Comparison of ENCODE assay signal across 19 cellular contexts in the genomic region with DNA sequence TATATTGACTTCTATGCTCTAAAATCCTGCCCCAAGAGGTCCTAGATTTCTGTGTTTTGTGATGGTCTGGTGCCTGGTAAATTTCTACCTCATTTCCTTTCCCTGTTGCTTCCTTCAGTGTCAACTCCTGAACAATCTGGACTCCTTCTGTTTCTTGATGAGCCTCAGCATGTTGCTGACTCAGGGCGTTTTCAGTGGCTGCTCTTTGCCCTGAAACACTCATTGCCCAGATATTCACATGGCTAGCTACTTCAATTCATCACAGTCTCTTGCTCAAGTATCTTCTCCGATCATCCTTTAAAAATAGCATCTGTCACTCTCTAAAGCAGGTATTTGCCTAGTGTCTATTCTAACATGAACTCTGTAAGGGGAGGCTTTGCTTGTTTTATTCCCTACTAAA.
DNase-seq lines count a peak whose midpoint lies in the region; ATAC-seq, FAIRE-seq and TF ChIP-seq lines count a peak whose summit lies in the region.
"Had no signal": no experiment of that assay in that cellular context is flagged by ENCODE, and none has a peak within 500 bp of the region (broad histone marks: within the 10 kb centered on the region; RNA-seq: fewer than 3 reads in every experiment).

No MANE protein-coding gene starts in this region.

- CTCF ChIA-PET in HepG2 (lab: Yijun Ruan, JAX; ENCODE audit: low intra/inter-chr PET ratio, low total read pairs): no interaction called here
- CTCF ChIA-PET in K562 (lab: Yijun Ruan, JAX; ENCODE audit: low intra/inter-chr PET ratio): no interaction called here
- CTCF ChIA-PET in GM10248 (lab: Yijun Ruan, JAX): interaction anchor here (1.1 to 1.7 kb wide), 2 partner anchors 9 to 11 kb away, joined by 5 read pairs; no protein-coding TSS in a partner anchor

- in situ Hi-C loops in HepG2 (cut with HindIII; ENCODE audit: extremely low pct_ligation_motif_present, low pct_unique_long_range_greater_than_20kb): no loop called here
- in situ Hi-C loops in K562 (cut with MboI): no loop called here

- H3K4me1 ChIP-seq in HepG2 (ENCODE audit: insufficient read depth, low read length) (no peaks in the 10 kb centered on the region), right lobe of liver (no peaks in the 10 kb centered on the region), K562 (replicated peaks in 1 of 2; ENCODE audit: control insufficient read depth in 2 of 2, insufficient read depth in 2 of 2, low read length in 2 of 2) (no peaks in the 10 kb centered on the region)

- no peaks in the 10 kb centered on the region for H3K9me1 ChIP-seq in K562 (ENCODE audit: control insufficient read depth, insufficient read depth, low read length)

- no peaks in the 10 kb centered on the region for H4K20me1 ChIP-seq in HepG2 (ENCODE audit: insufficient read depth, low read length)
- H4K20me1 ChIP-seq in K562 (replicated peaks; ENCODE audit: control insufficient read depth, insufficient read depth, low read length): no peaks in the 10 kb centered on the region

- ATAC-seq in HepG2: no peak
- ATAC-seq in right lobe of liver: no peak
- ATAC-seq in K562: no peak
- ATAC-seq in HG03196 (IDR thresholded peaks at IDR 0.05; ENCODE audit: unreplicated experiment): no peak
- no peak for ATAC-seq in GM21381 (IDR thresholded peaks at IDR 0.05; ENCODE audit: unreplicated experiment)
- ATAC-seq: T-cell had no signal

- H2AFZ ChIP-seq in HepG2 (ENCODE audit: low read length): no peak overlapping the region
- H2AFZ ChIP-seq in K562 (ENCODE audit: low read depth, low read length): no peak overlapping the region
- H2AFZ ChIP-seq: PC-9 had no signal

- TF ChIP-seq RAD21 in HepG2 (CRISPR knock-in tag; IDR thresholded peaks at IDR 0.05) (no peak), K562 (CRISPR knock-in tag; conservative IDR thresholded peaks at IDR 0.05 in 1 of 2, IDR thresholded peaks at IDR 0.05 in 1 of 2) (no peak)

- intact Hi-C loops in HepG2 (cut with micrococcal nuclease; ENCODE audit: unreplicated experiment) (no loop called here), right lobe of liver (cut with DNase I) (no loop called here), K562 (cut with micrococcal nuclease) (no loop called here)

- FAIRE-seq in HepG2 (lab: Jason Lieb, UNC) (no peak), K562 (lab: Jason Lieb, UNC) (no peak)

- no peak overlapping the region for H3K4me3 ChIP-seq in HepG2 (replicated peaks in 1 of 3; ENCODE audit: insufficient read depth in 1 of 3, low read depth in 2 of 3, low read length in 3 of 3)
- H3K4me3 ChIP-seq in right lobe of liver: no peak overlapping the region
- no peak overlapping the region for H3K4me3 ChIP-seq in K562
- H3K4me3 ChIP-seq: PC-9 had no signal

- no peak overlapping the region for H3K4me2 ChIP-seq in HepG2 (ENCODE audit: low read depth, low read length)
- no peak overlapping the region for H3K4me2 ChIP-seq in K562 (ENCODE audit: insufficient read depth, low read length)
- H3K4me2 ChIP-seq: PC-9 had no signal

- DNase-seq in HepG2 (ENCODE audit: low spot score) (no peak), right lobe of liver (no peak), K562 (ENCODE audit: extremely low read depth in 1 of 4, low spot score in 3 of 4) (no peak), kidney tubule cell (ENCODE audit: low spot score) (peak; percentile 12), HK-2 (ENCODE audit: unreplicated experiment) (no peak), GM10248 (ENCODE audit: extremely low spot score) (no peak)
- DNase-seq: 8988T; Calu3; NCI-H1092; NCI-H146; NCI-H1930; NCI-H2107; NCI-H774; NK-92 treated with Interleukin-12 subunit alpha and Interleukin-12 subunit beta, amount 100 ng/mL, for 24 hours; PC-9; SHP77; T-cell had no signal

- WGBS in HepG2 (ENCODE audit: low lambda C conversion rate): 0% methylated on average over 2 of the region's 2 CpGs
- WGBS in right lobe of liver (ENCODE audit: insufficient coverage, low coverage, low lambda C conversion rate, missing lambda C conversion rate): 36% methylated on average over 2 of the region's 2 CpGs
- 0% methylated on average over 2 of the region's 2 CpGs for WGBS in K562 (ENCODE audit: insufficient coverage, low coverage, missing lambda C conversion rate)

- TF ChIP-seq POLR2A in HepG2 (IDR thresholded peaks at IDR 0.05; ENCODE audit: insufficient read depth in 1 of 2, low read depth in 2 of 2, low read length in 2 of 2): no peak
- TF ChIP-seq POLR2A in right lobe of liver (IDR thresholded peaks at IDR 0.05): no peak
- no peak for TF ChIP-seq POLR2A in K562 (conservative IDR thresholded peaks at IDR 0.05)

- H3K27ac ChIP-seq in HepG2 (ENCODE audit: extremely low read length, insufficient read depth, low read length) (no peak overlapping the region), right lobe of liver (no peak overlapping the region), K562 (ENCODE audit: extremely low read depth, low read depth, low read length) (no peak overlapping the region)
- H3K27ac ChIP-seq: PC-9 had no signal

- H3K36me3 ChIP-seq in HepG2 (replicated peaks in 1 of 2; ENCODE audit: control insufficient read depth in 1 of 2, insufficient read depth in 2 of 2, low read length in 2 of 2) (no peaks in the 10 kb centered on the region), right lobe of liver (no peaks in the 10 kb centered on the region), K562 (ENCODE audit: control insufficient read depth, insufficient read depth, low read length) (no peaks in the 10 kb centered on the region)

- H3K9me3 ChIP-seq in HepG2 (ENCODE audit: low read length) (peaks cover 24% of the 10 kb centered on the region), right lobe of liver (no peaks in the 10 kb centered on the region), K562 (replicated peaks; ENCODE audit: control insufficient read depth, insufficient read depth, low read depth, low read length) (no peaks in the 10 kb centered on the region)

- H3K79me2 ChIP-seq in HepG2 (ENCODE audit: insufficient read depth, low read length): no peaks in the 10 kb centered on the region
- no peaks in the 10 kb centered on the region for H3K79me2 ChIP-seq in K562 (ENCODE audit: control insufficient read depth, insufficient read depth, low read length)

- TF ChIP-seq CTCF in HepG2 (CRISPR knock-in tag; IDR thresholded peaks at IDR 0.05) (no peak), right lobe of liver (IDR thresholded peaks at IDR 0.05) (no peak), K562 (IDR thresholded peaks at IDR 0.05 in 2 of 3, conservative IDR thresholded peaks at IDR 0.05 in 1 of 3; ENCODE audit: insufficient read depth in 2 of 3, low read depth in 1 of 3, low read length in 3 of 3) (no peak), GM10248 (IDR thresholded peaks at IDR 0.05; ENCODE audit: control extremely low read depth, extremely low read depth, low read depth, missing control alignments) (no peak)

- BruUV-seq in HepG2 (replicated peaks; lab: Mats Ljungman, UMichigan) (no TSS peak), K562 (replicated peaks; lab: Mats Ljungman, UMichigan) (no TSS peak)

- H3K27me3 ChIP-seq in HepG2 (ENCODE audit: control insufficient read depth in 1 of 2, insufficient read depth in 2 of 2, low read length in 2 of 2) (no peaks in the 10 kb centered on the region), right lobe of liver (no peaks in the 10 kb centered on the region), K562 (ENCODE audit: control insufficient read depth in 2 of 2, insufficient read depth in 2 of 2, low read length in 2 of 2) (no peaks in the 10 kb centered on the region)

- no peak for TF ChIP-seq EP300 in HepG2 (IDR thresholded peaks at IDR 0.05; ENCODE audit: low read depth in 2 of 2, low read length in 2 of 2)
- no peak for TF ChIP-seq EP300 in HepG2 (CRISPR knock-in tag; IDR thresholded peaks at IDR 0.05; ENCODE audit: borderline replicate concordance)
- no peak for TF ChIP-seq EP300 in K562 (IDR thresholded peaks at IDR 0.05; ENCODE audit: low read length)

- POLR2A ChIA-PET in HepG2 (lab: Yijun Ruan, JAX) (no interaction called here), K562 (lab: Yijun Ruan, JAX) (no interaction called here), GM10248 (lab: Yijun Ruan, JAX) (no interaction called here)

- H3K9ac ChIP-seq in HepG2 (ENCODE audit: insufficient read depth, low read depth, low read length) (no peak overlapping the region), K562 (ENCODE audit: insufficient read depth in 1 of 2, low read depth in 2 of 2, low read length in 2 of 2) (no peak overlapping the region)

TF ChIP-seq in HepG2, 621 proteins besides CTCF, POLR2A, EP300 and RAD21:
- TF ChIP-seq MAFF (IDR thresholded peaks at IDR 0.05; ENCODE audit: low read depth, low read length): peak; percentile 46; the same call in 1 of the 2 replicates
- peak; percentile 23 to 79; a peak in 3 of 4 replicates for TF ChIP-seq MAFK (conservative IDR thresholded peaks at IDR 0.05 in 1 of 2, IDR thresholded peaks at IDR 0.05 in 1 of 2; ENCODE audit: low read length in 2 of 2)
- no peak for TF ChIP-seq MBD4 (IDR thresholded peaks at IDR 0.05; ENCODE audit: borderline replicate concordance, low read length)

TF ChIP-seq in K562, 482 proteins besides CTCF, POLR2A, EP300 and RAD21:
- no peak for TF ChIP-seq TGIF2 (CRISPR knock-in tag; IDR thresholded peaks at IDR 0.05)
- no peak for TF ChIP-seq TSC22D4 (tag; IDR thresholded peaks at IDR 0.05)
- TF ChIP-seq POLR2AphosphoS2 (IDR thresholded peaks at IDR 0.05; ENCODE audit: low read length): no peak
- TF ChIP-seq, protein P1, sequence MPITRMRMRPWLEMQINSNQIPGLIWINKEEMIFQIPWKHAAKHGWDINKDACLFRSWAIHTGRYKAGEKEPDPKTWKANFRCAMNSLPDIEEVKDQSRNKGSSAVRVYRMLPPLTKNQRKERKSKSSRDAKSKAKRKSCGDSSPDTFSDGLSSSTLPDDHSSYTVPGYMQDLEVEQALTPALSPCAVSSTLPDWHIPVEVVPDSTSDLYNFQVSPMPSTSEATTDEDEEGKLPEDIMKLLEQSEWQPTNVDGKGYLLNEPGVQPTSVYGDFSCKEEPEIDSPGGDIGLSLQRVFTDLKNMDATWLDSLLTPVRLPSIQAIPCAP (CRISPR knock-in tag; IDR thresholded peaks at IDR 0.05; ENCODE audit: borderline replicate concordance): no peak
- no peak for TF ChIP-seq KLF16 (IDR thresholded peaks at IDR 0.05)
- no peak for TF ChIP-seq BDP1 (IDR thresholded peaks at IDR 0.05; ENCODE audit: insufficient read depth, insufficient read length)
- peak; percentile 48; the same call in 1 of the 2 replicates for TF ChIP-seq MAFG (tag; conservative IDR thresholded peaks at IDR 0.05)
- TF ChIP-seq KDM2B (CRISPR knock-in tag; IDR thresholded peaks at IDR 0.05): no peak
- TF ChIP-seq FOXA1 (IDR thresholded peaks at IDR 0.05; ENCODE audit: borderline replicate concordance): no peak
